In the genomic region with DNA sequence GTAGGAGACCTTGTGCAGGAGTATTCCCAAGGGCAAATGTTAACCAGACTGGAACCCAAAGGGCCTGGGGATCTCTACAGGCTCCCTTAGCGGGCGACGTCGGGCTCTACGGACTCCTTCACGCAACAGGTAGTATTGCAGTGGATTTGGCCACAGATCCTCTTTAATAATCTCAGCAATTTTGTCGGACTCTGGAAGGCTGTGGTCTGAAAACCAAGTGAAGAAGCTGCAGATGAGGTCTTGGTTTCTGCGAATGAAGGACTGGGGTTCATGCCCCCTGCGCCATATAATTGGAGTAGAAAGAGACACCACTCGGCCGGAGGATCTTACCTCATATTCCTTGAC, we compare ENCODE assay signal across 9 cellular contexts. TPM values are rescaled to one million over a fixed set of nuclear protein-coding genes. Genes with fewer than 3 reads are reported as not detected.
DNase-seq lines count a peak whose midpoint lies in the region; TF ChIP-seq lines count a peak whose summit lies in the region.
"Had no signal": no experiment of that assay in that cellular context is flagged by ENCODE, and none has a peak within 500 bp of the region (broad histone marks: within the 10 kb centered on the region; RNA-seq: fewer than 3 reads in every experiment).

No MANE protein-coding gene starts in this region.

- peaks cover 28% of the 10 kb centered on the region for H3K36me3 Mint-ChIP-seq in activated naive CD4-positive, alpha-beta T cell treated with anti-CD3 and anti-CD28 coated beads for 36 hours (ENCODE audit: low read depth)

- H3K4me1 Mint-ChIP-seq in activated naive CD4-positive, alpha-beta T cell treated with anti-CD3 and anti-CD28 coated beads for 36 hours (ENCODE audit: low read depth), result peaks cover 40% of the 10 kb centered on the region

- intact Hi-C loops in activated naive CD4-positive, alpha-beta T cell treated with anti-CD3 and anti-CD28 coated beads for 36 hours (cut with micrococcal nuclease), result loop anchor here (2.0 kb wide), 2 partner anchors 268 to 1324 kb away; partner anchors contain the start of gene GOPC
- intact Hi-C loops in ascending aorta (cut with DNase I), result loop anchor here (2.0 to 10.0 kb wide), 3 partner anchors 61 to 386 kb away; partner anchors contain the start of genes RWDD1 and ZUP1
- intact Hi-C loops in lower leg skin (cut with DNase I; ENCODE audit: low total_unique reads), result no loop called here

- H3K4me3 ChIP-seq in ascending aorta, result peak overlapping the region; percentile 93 to 95
- peak overlapping the region; percentile 99 for H3K4me3 ChIP-seq in lower leg skin (ENCODE audit: low read depth, poor library complexity, severe bottlenecking)
- peak overlapping the region; percentile 58 to 97 (median 86) for H3K4me3 ChIP-seq in tibial nerve

- H3K9me3 ChIP-seq in ascending aorta, result no peaks in the 10 kb centered on the region
- no peaks in the 10 kb centered on the region for H3K9me3 ChIP-seq in tibial nerve

- CTCF ChIA-PET in activated naive CD4-positive, alpha-beta T cell treated with anti-CD3 and anti-CD28 coated beads for 36 hours (lab: Charles Lee), result interaction anchor here (0.7 to 5.0 kb wide), 7 partner anchors 7 to 284 kb away, joined by 3 to 31 read pairs (median 4); no protein-coding TSS in a partner anchor

- H3K36me3 ChIP-seq in ascending aorta (peaks cover 5 to 25% of the 10 kb centered on the region in 2 donors), tibial nerve (peaks cover 0 to 27% (median 0%) of the 10 kb centered on the region in 3 donors)

- peak overlapping the region; percentile 96 for H3K27ac Mint-ChIP-seq in activated naive CD4-positive, alpha-beta T cell treated with anti-CD3 and anti-CD28 coated beads for 36 hours

- TF ChIP-seq POLR2A in lower leg skin (IDR thresholded peaks at IDR 0.05) (no peak), tibial nerve (IDR thresholded peaks at IDR 0.05) (no peak)

- no peak for DNase-seq in activated naive CD4-positive, alpha-beta T cell treated with anti-CD3 and anti-CD28 coated beads for 36 hours
- DNase-seq in activated naive CD4-positive, alpha-beta T cell treated with anti-CD3 and anti-CD28 coated beads, Interleukin-2, amount 50 U/mL, for 16 hours, result no peak
- DNase-seq in ascending aorta (ENCODE audit: low spot score in 2 of 2) (no peak), lower leg skin (ENCODE audit: low spot score in 2 of 2) (no peak), tibial nerve (ENCODE audit: low spot score in 2 of 2) (no peak), superior temporal gyrus (ENCODE audit: extremely low spot score) (no peak), NCI-H2196 (lab: John Stamatoyannopoulos, UW; ENCODE audit: unreplicated experiment) (no peak)
- DNase-seq in activated CD8-positive, alpha-beta memory T cell treated with anti-CD3 and anti-CD28 coated beads, Interleukin-2, amount 50 U/mL, for 48 hours, result no peak
- DNase-seq: NCI-H1092 had no signal

- H3K4me3 Mint-ChIP-seq in activated naive CD4-positive, alpha-beta T cell treated with anti-CD3 and anti-CD28 coated beads for 36 hours, result peak overlapping the region; percentile 93

- H3K27ac ChIP-seq in ascending aorta, result peak overlapping the region; percentile 99 to 100
- peak overlapping the region; percentile 97 to 100 (median 98) for H3K27ac ChIP-seq in tibial nerve

- H3K27me3 Mint-ChIP-seq in activated naive CD4-positive, alpha-beta T cell treated with anti-CD3 and anti-CD28 coated beads for 36 hours (ENCODE audit: low read depth), result no peaks in the 10 kb centered on the region

- WGBS in lower leg skin, 2 donors, result 69 to 83% methylated on average over 11 of the region's 11 CpGs
- 85 to 86% methylated on average over 11 of the region's 11 CpGs for WGBS in tibial nerve, 2 donors

- no peak for TF ChIP-seq EP300 in tibial nerve (IDR thresholded peaks at IDR 0.05)

- H3K4me1 ChIP-seq in ascending aorta, result peaks cover 4 to 31% of the 10 kb centered on the region in 2 donors
- peaks cover 0 to 64% (median 36%) of the 10 kb centered on the region in 4 donors for H3K4me1 ChIP-seq in tibial nerve

- H3K9me3 Mint-ChIP-seq in activated naive CD4-positive, alpha-beta T cell treated with anti-CD3 and anti-CD28 coated beads for 36 hours, result no peaks in the 10 kb centered on the region

- TF ChIP-seq CTCF in ascending aorta (IDR thresholded peaks at IDR 0.05), result no peak
- TF ChIP-seq CTCF in lower leg skin (IDR thresholded peaks at IDR 0.05), result no peak
- TF ChIP-seq CTCF in tibial nerve (IDR thresholded peaks at IDR 0.05), result no peak

- H3K27me3 ChIP-seq in ascending aorta, result no peaks in the 10 kb centered on the region
- H3K27me3 ChIP-seq in tibial nerve, result no peaks in the 10 kb centered on the region

RNA-seq across cellular contexts. Expression of gene TSPYL1, which starts 1.3 kb away (rescaled TPM):
- 10 to 100 TPM; 33.4 to 34.7 TPM for total RNA-seq in activated naive CD4-positive, alpha-beta T cell treated with anti-CD3 and anti-CD28 coated beads for 36 hours
- total RNA-seq in ascending aorta (36.6 TPM), lower leg skin (10 to 100 TPM; 57.2 to 75.3 (median 65.6) TPM), tibial nerve (10 to 100 TPM; 39.8 to 53.6 (median 43.3) TPM)

RNA-seq across cellular contexts. Expression of gene TSPYL4, which starts 24.6 kb away (rescaled TPM):
- 1 to 10 TPM; 7.8 to 8.0 TPM for total RNA-seq in activated naive CD4-positive, alpha-beta T cell treated with anti-CD3 and anti-CD28 coated beads for 36 hours
- total RNA-seq in ascending aorta (8.8 TPM), lower leg skin (10 to 100 TPM in 3 of 4 donors, 1 to 10 TPM in 1; 9.5 to 17.6 (median 15.7) TPM), tibial nerve (10 to 100 TPM; 14.4 to 26.7 (median 20.9) TPM)
